In the genomic region with DNA sequence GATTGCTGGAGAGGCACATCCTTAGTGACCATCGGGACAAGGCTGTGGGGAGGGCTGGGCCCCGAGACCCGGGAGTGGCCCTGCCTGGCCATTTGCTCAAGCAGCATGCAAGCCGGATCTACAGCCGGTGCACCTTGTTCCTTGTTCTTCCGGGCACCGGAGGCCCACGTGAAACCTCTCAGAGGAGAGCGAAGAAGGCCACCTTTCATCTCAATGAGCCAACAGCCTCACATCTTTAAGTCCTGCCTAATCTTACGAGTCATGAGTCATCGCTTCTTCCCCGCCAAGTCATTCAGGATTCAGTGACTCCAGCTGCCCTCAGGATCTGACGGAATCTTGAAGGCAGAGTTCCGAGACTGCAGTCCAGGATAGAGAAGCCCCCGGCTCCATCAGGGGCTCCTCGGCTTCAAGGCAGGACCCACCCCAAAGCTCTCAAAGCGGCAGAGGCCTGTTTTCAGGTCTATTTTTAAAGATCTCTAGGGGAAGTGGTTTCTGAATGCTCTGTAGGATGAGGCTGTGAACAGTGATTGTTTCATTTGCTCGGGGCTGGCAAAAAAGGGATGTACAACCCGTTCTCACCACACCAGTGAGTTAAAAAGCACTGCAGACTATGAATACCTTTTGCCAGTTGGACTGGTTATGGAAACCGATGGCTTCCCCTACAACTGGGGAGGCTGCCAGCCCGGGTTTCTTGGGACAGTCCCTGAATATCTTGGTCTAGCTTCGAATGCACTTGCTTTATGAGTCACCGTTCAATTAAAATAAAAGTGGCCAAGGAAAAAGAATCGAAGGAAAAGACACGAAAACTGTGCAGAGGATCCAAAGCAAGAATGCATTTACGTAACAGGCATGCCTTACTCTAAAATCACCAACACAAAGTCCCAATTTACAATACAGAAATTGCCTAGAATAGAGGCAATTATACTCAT, we compare ENCODE assay signal across 8 cellular contexts. TPM values are rescaled to one million over a fixed set of nuclear protein-coding genes. Genes with fewer than 3 reads are reported as not detected.
DNase-seq lines count a peak whose midpoint lies in the region; ATAC-seq and TF ChIP-seq lines count a peak whose summit lies in the region.

No MANE protein-coding gene starts in this region.

- DNase-seq in GM04503 (ENCODE audit: low read depth), result peak; percentile 89
- peak; percentile 89 for DNase-seq in GM23248
- peak; percentile 93 for DNase-seq in LoVo (ENCODE audit: low spot score)
- peak; percentile 77 for DNase-seq in activated CD8-positive, alpha-beta T cell treated with anti-CD3 and anti-CD28 coated beads, Interleukin-2, amount 10 ng/mL, durations not matched to agents 7 days and 5 days
- DNase-seq in epithelial cell of esophagus (ENCODE audit: low read depth), result peak; percentile 93
- peak; percentile 47 to 92 (median 74) for DNase-seq in stimulated activated naive CD4-positive, alpha-beta T cell (lab: John Stamatoyannopoulos, UW)
- DNase-seq in NCI-H1105 treated with DMSO at 0.1 percent for 48 hours (lab: John Stamatoyannopoulos, UW), result no peak

- peak overlapping the region; percentile 58 for H2AFZ ChIP-seq in GM23248

- H3K4me3 ChIP-seq in GM23248 (peak overlapping the region; percentile 70), epithelial cell of esophagus (ENCODE audit: low read length) (peak overlapping the region; percentile 37), muscle layer of duodenum (ENCODE audit: low read depth in 1 of 2, low read length in 2 of 2) (peak overlapping the region in 1 of 2 donors; percentile 52)

- POLR2A ChIA-PET in activated CD8-positive, alpha-beta T cell treated with anti-CD3 and anti-CD28 coated beads, Interleukin-2, amount 10 ng/mL, durations not matched to agents 7 days and 5 days (lab: Charles Lee), result interaction anchor here (1.0 kb wide), 2 partner anchors 26 to 50 kb away, joined by 4 read pairs; no protein-coding TSS in a partner anchor

- peak overlapping the region; percentile 82 for H3K4me3 Mint-ChIP-seq in activated CD8-positive, alpha-beta T cell treated with anti-CD3 and anti-CD28 coated beads, Interleukin-2, amount 10 ng/mL, durations not matched to agents 7 days and 5 days

- H3K9me3 ChIP-seq in GM23248 (ENCODE audit: low read depth), result no peaks in the 10 kb centered on the region
- no peaks in the 10 kb centered on the region for H3K9me3 ChIP-seq in muscle layer of duodenum (ENCODE audit: control insufficient read depth in 1 of 2, low read length in 2 of 2)

- H3K4me1 ChIP-seq in GM23248 (ENCODE audit: insufficient read depth) (peaks cover 18% of the 10 kb centered on the region), muscle layer of duodenum (ENCODE audit: control insufficient read depth in 1 of 2, insufficient read depth in 2 of 2, low read length in 2 of 2) (peaks cover 4 to 17% of the 10 kb centered on the region in 2 donors)

- CTCF ChIA-PET in activated CD8-positive, alpha-beta T cell treated with anti-CD3 and anti-CD28 coated beads, Interleukin-2, amount 10 ng/mL, durations not matched to agents 7 days and 5 days (lab: Charles Lee), result interaction anchor here (0.8 to 2.1 kb wide), 6 partner anchors 10 to 73 kb away, joined by 3 to 6 read pairs (median 4); partner anchors contain the start of gene USP6NL

- H3F3A ChIP-seq in GM23248 (ENCODE audit: insufficient read depth), result peaks cover 22% of the 10 kb centered on the region

- H3K9ac ChIP-seq in GM23248, result peak overlapping the region; percentile 21

- H3K4me2 ChIP-seq in GM23248 (ENCODE audit: unreplicated experiment), result peak overlapping the region; percentile 86

- ATAC-seq in activated CD8-positive, alpha-beta T cell treated with anti-CD3 and anti-CD28 coated beads, Interleukin-2, amount 10 ng/mL, durations not matched to agents 7 days and 5 days, result peak; percentile 92

- no peaks in the 10 kb centered on the region for H4K20me1 ChIP-seq in GM23248 (ENCODE audit: insufficient read depth)

- H3K27me3 ChIP-seq in GM23248 (replicated peaks; ENCODE audit: insufficient read depth) (peaks cover 24% of the 10 kb centered on the region), muscle layer of duodenum (ENCODE audit: low read depth, low read length) (no peaks in the 10 kb centered on the region)

- peak overlapping the region; percentile 60 for H3K27ac ChIP-seq in GM23248
- H3K27ac ChIP-seq in muscle layer of duodenum (ENCODE audit: low read length), result peak overlapping the region; percentile 72

- H3K36me3 ChIP-seq in GM23248 (ENCODE audit: low read depth) (no peaks in the 10 kb centered on the region), muscle layer of duodenum (ENCODE audit: control insufficient read depth in 1 of 2, insufficient read depth in 2 of 2, low read length in 2 of 2) (peaks cover 0 to 4% of the 10 kb centered on the region in 2 donors)

- WGBS in GM23248 (ENCODE audit: low coverage in 1 of 2, low lambda C conversion rate in 2 of 2, missing lambda C conversion rate in 2 of 2), 2 experiments, result 6% methylated on average over 26 of the region's 26 CpGs

- H3K27ac Mint-ChIP-seq in activated CD8-positive, alpha-beta T cell treated with anti-CD3 and anti-CD28 coated beads, Interleukin-2, amount 10 ng/mL, durations not matched to agents 7 days and 5 days, result peak overlapping the region; percentile 99

- H3K4me1 Mint-ChIP-seq in activated CD8-positive, alpha-beta T cell treated with anti-CD3 and anti-CD28 coated beads, Interleukin-2, amount 10 ng/mL, durations not matched to agents 7 days and 5 days (ENCODE audit: low read depth), result peaks cover 38% of the 10 kb centered on the region

- in situ Hi-C loops in GM23248 (cut with MboI), result no loop called here

- no peaks in the 10 kb centered on the region for H3K9me2 ChIP-seq in GM23248 (ENCODE audit: insufficient read depth)

- no peaks in the 10 kb centered on the region for H3K79me2 ChIP-seq in GM23248 (ENCODE audit: insufficient read depth)

- H3K9me3 Mint-ChIP-seq in activated CD8-positive, alpha-beta T cell treated with anti-CD3 and anti-CD28 coated beads, Interleukin-2, amount 10 ng/mL, durations not matched to agents 7 days and 5 days (ENCODE audit: insufficient read depth), result no peaks in the 10 kb centered on the region

- peaks cover 7% of the 10 kb centered on the region for H3K27me3 Mint-ChIP-seq in activated CD8-positive, alpha-beta T cell treated with anti-CD3 and anti-CD28 coated beads, Interleukin-2, amount 10 ng/mL, durations not matched to agents 7 days and 5 days (ENCODE audit: low read depth)

- H3K36me3 Mint-ChIP-seq in activated CD8-positive, alpha-beta T cell treated with anti-CD3 and anti-CD28 coated beads, Interleukin-2, amount 10 ng/mL, durations not matched to agents 7 days and 5 days (ENCODE audit: low read depth), result peaks cover 4% of the 10 kb centered on the region

- TF ChIP-seq CTCF in epithelial cell of esophagus (IDR thresholded peaks at IDR 0.05; ENCODE audit: insufficient read depth, low read depth, low read length, missing control alignments), result no peak

RNA-seq across cellular contexts. Expression of gene ECHDC3, which starts 57.2 kb away (rescaled TPM):
- 0.63 and 0.97 TPM in 2 replicates for total RNA-seq in GM23248 (2014; rRNA removed; shearing (Covaris generic))
- polyA plus RNA-seq in GM23248 (2016; fragmentation: Nextera tagmentation; extraction: Ambion mirVana), result 1.8 and 2.3 TPM in 2 replicates
- total RNA-seq in activated CD8-positive, alpha-beta T cell treated with anti-CD3 and anti-CD28 coated beads, Interleukin-2, amount 10 ng/mL, durations not matched to agents 7 days and 5 days, result 1 to 10 TPM; 1.2 to 1.4 TPM
